In genomic region chr11:63919267-63920125, GRCh38 we compare ENCODE assay signal across 1 cellular context.
TF ChIP-seq lines count a peak whose summit lies in the region.

No MANE protein-coding gene starts in this region.

TF ChIP-seq in K562, 482 proteins besides CTCF, POLR2A, EP300 and RAD21 (continued from another document):
- TF ChIP-seq ZNF592 (IDR thresholded peaks at IDR 0.05) = peak; percentile 44
- no peak for TF ChIP-seq NFXL1 (CRISPR knock-in tag; IDR thresholded peaks at IDR 0.05)
- peak; percentile 93 for TF ChIP-seq ZFP91 (CRISPR knock-in tag; IDR thresholded peaks at IDR 0.05)
- no peak for TF ChIP-seq ETS1 (conservative IDR thresholded peaks at IDR 0.05; ENCODE audit: control insufficient read depth, low read depth, low read length)
- TF ChIP-seq ZNF668 (CRISPR knock-in tag; IDR thresholded peaks at IDR 0.05) = no peak
- no peak for TF ChIP-seq EZH2 (IDR thresholded peaks at IDR 0.05; ENCODE audit: borderline replicate concordance, low read depth, low read length)
- 0 out of 2 replicates have a peak, but pooled peaks have one; percentile 13 for TF ChIP-seq L3MBTL2 (IDR thresholded peaks at IDR 0.05)
- TF ChIP-seq EP400 (IDR thresholded peaks at IDR 0.05) = 0 out of 2 replicates have a peak, but pooled peaks have one; percentile 45
- no peak for TF ChIP-seq NRF1 (conservative IDR thresholded peaks at IDR 0.05 in 1 of 2, IDR thresholded peaks at IDR 0.05 in 1 of 2)
- no peak for TF ChIP-seq NFE2L1 (tag; IDR thresholded peaks at IDR 0.05; ENCODE audit: borderline replicate concordance, low read depth)
- TF ChIP-seq MAFK (IDR thresholded peaks at IDR 0.05; ENCODE audit: low read length) = no peak
- no peak for TF ChIP-seq E2F1 (CRISPR knock-in tag; IDR thresholded peaks at IDR 0.05)
- TF ChIP-seq E2F6 (IDR thresholded peaks at IDR 0.05; ENCODE audit: borderline replicate concordance in 1 of 2, extremely low read depth in 1 of 2, insufficient read depth in 1 of 2, insufficient read length in 1 of 2, low read depth in 1 of 2, low read length in 1 of 2, poor library complexity in 1 of 2, severe bottlenecking in 1 of 2) = peak in 1 of 2 experiments; percentile 51
- peak; percentile 22 for TF ChIP-seq CCNT2 (IDR thresholded peaks at IDR 0.05; ENCODE audit: borderline replicate concordance, extremely low read depth, insufficient read length, low read depth, low read length)
